In the genomic region with DNA sequence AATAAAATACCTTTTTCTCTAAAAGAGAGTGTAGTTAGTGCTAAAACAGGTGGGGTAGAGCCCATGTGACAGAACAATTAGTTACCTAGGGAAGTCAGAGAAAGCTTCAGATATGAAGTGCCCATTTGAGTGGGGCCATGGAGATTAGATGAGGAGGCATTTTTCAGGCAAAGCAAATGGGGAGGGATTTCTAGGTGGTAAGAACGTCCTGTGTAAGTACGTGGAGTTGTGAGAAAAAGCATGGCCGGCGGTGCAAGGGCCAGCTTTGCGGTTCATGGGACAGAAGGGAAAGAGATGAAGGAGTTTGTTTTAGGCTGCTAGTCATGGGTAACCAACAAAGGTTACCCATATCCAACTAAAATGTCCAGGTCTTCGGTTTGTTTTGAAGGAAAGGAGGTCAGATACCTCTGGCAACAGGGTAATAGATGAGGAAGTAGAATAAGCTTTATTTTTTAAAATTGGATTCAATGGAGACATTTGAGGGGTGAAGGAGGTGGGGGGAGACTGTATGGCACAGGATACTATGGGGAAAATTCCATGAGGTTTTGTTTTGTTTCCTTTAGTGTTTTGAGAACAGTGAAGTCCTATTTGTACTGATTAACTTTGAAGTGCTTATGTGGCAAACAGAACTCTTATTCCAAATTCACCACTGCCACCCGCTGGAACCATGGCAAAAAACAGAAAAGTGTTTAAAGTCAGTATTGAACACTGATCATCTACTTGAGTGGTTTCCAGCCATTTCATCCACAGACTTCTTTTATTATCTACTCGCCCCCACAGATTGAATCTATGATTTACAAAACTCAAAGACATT, we compare ENCODE assay signal across 8 cellular contexts. TPM values are rescaled to one million over a fixed set of nuclear protein-coding genes. Genes with fewer than 3 reads are reported as not detected.
A peak's percentile ranks its signal among the peaks of the same experiment; 100 is the strongest.
DNase-seq lines count a peak whose midpoint lies in the region; ATAC-seq, FAIRE-seq and TF ChIP-seq lines count a peak whose summit lies in the region.

No MANE protein-coding gene starts in this region.

- no peak overlapping the region for H3K9ac ChIP-seq in neural cell (ENCODE audit: low read length)

- no peak overlapping the region for H2AFZ ChIP-seq in neural cell (ENCODE audit: low read depth, low read length)

- TF ChIP-seq CTCF in neural cell (IDR thresholded peaks at IDR 0.05; ENCODE audit: poor library complexity, severe bottlenecking): peak; percentile 66

- no peaks in the 10 kb centered on the region for H3K9me2 ChIP-seq in neural cell (ENCODE audit: insufficient read depth, low read length)

- TF ChIP-seq EP300 in neural cell (conservative IDR thresholded peaks at IDR 0.05; ENCODE audit: poor library complexity, severe bottlenecking): no peak

- no peaks in the 10 kb centered on the region for H3K27me3 ChIP-seq in neural cell (ENCODE audit: insufficient read depth, low read depth, low read length)

- no peak for TF ChIP-seq POLR2A in GM12892 (IDR thresholded peaks at IDR 0.05; ENCODE audit: low read depth, low read length)

- H3K4me2 ChIP-seq in neural cell (ENCODE audit: low read length): no peak overlapping the region

- no peak overlapping the region for H3K27ac ChIP-seq in neural cell (ENCODE audit: low read length)

- no peaks in the 10 kb centered on the region for H3F3A ChIP-seq in neural cell (ENCODE audit: insufficient read depth, low read length, poor library complexity, severe bottlenecking)

- H3K36me3 ChIP-seq in neural cell (ENCODE audit: insufficient read depth, low read length): no peaks in the 10 kb centered on the region

- no peaks in the 10 kb centered on the region for H4K20me1 ChIP-seq in neural cell (ENCODE audit: insufficient read depth)

- no peaks in the 10 kb centered on the region for H3K9me3 ChIP-seq in neural cell (ENCODE audit: low read length)

- ATAC-seq in GM21526 (IDR thresholded peaks at IDR 0.05; ENCODE audit: low FRiP score, unreplicated experiment): no peak
- ATAC-seq in HG03378 (IDR thresholded peaks at IDR 0.05; ENCODE audit: unreplicated experiment): no peak
- no peak for ATAC-seq in GM18868 (IDR thresholded peaks at IDR 0.05; ENCODE audit: unreplicated experiment)

- TF ChIP-seq RAD21 in neural cell (conservative IDR thresholded peaks at IDR 0.05): peak; percentile 73

- H3K79me2 ChIP-seq in neural cell (replicated peaks; ENCODE audit: insufficient read depth, low read length): no peaks in the 10 kb centered on the region

- no peak for FAIRE-seq in GM12892 (lab: Jason Lieb, UNC)

- no peak overlapping the region for H3K4me3 ChIP-seq in neural cell (ENCODE audit: low read length)

- DNase-seq in EH (ENCODE audit: low read depth): peak; percentile 56
- DNase-seq in LoVo (ENCODE audit: low spot score): peak; percentile 33
- peak; percentile 65 for DNase-seq in astrocyte of the hippocampus (ENCODE audit: low read depth, low spot score)
- DNase-seq in GM12892 (ENCODE audit: insufficient read length): no peak

TF ChIP-seq in neural cell, 6 proteins besides CTCF, POLR2A, EP300 and RAD21:
- peak; percentile 63 for TF ChIP-seq SMC3 (conservative IDR thresholded peaks at IDR 0.05; ENCODE audit: poor library complexity)
- no peak for TF ChIP-seq REST (IDR thresholded peaks at IDR 0.05; ENCODE audit: borderline replicate concordance)

RNA-seq across cellular contexts. Expression of gene SNRPF, which starts 10.0 kb away (rescaled TPM):
- polyA plus RNA-seq in neural cell: 42.1 and 47.8 TPM in 2 replicates
- 28.2 and 43.4 TPM in 2 replicates for polyA minus RNA-seq in neural cell
- 71.7 TPM for polyA plus RNA-seq in GM12892 (2012; ENCODE audit: missing spikeins)

RNA-seq across cellular contexts. Expression of gene NTN4, which starts 58.2 kb away (rescaled TPM):
- polyA plus RNA-seq in neural cell: 8.2 and 12.4 TPM in 2 replicates
- polyA minus RNA-seq in neural cell: 14.6 and 17.5 TPM in 2 replicates
- polyA plus RNA-seq in GM12892 (2012; ENCODE audit: missing spikeins): not detected
